In genomic region chr11:8793114-8793777, GRCh38 we compare ENCODE assay signal across 1 cellular context.
TF ChIP-seq lines count a peak whose summit lies in the region.

No MANE protein-coding gene starts in this region.

TF ChIP-seq in WTC11, 78 proteins besides CTCF, POLR2A, EP300 and RAD21 (continued from another document):
- TF ChIP-seq, protein P1, sequence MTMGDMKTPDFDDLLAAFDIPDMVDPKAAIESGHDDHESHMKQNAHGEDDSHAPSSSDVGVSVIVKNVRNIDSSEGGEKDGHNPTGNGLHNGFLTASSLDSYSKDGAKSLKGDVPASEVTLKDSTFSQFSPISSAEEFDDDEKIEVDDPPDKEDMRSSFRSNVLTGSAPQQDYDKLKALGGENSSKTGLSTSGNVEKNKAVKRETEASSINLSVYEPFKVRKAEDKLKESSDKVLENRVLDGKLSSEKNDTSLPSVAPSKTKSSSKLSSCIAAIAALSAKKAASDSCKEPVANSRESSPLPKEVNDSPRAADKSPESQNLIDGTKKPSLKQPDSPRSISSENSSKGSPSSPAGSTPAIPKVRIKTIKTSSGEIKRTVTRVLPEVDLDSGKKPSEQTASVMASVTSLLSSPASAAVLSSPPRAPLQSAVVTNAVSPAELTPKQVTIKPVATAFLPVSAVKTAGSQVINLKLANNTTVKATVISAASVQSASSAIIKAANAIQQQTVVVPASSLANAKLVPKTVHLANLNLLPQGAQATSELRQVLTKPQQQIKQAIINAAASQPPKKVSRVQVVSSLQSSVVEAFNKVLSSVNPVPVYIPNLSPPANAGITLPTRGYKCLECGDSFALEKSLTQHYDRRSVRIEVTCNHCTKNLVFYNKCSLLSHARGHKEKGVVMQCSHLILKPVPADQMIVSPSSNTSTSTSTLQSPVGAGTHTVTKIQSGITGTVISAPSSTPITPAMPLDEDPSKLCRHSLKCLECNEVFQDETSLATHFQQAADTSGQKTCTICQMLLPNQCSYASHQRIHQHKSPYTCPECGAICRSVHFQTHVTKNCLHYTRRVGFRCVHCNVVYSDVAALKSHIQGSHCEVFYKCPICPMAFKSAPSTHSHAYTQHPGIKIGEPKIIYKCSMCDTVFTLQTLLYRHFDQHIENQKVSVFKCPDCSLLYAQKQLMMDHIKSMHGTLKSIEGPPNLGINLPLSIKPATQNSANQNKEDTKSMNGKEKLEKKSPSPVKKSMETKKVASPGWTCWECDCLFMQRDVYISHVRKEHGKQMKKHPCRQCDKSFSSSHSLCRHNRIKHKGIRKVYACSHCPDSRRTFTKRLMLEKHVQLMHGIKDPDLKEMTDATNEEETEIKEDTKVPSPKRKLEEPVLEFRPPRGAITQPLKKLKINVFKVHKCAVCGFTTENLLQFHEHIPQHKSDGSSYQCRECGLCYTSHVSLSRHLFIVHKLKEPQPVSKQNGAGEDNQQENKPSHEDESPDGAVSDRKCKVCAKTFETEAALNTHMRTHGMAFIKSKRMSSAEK (CRISPR knock-in tag; IDR thresholded peaks at IDR 0.05; ENCODE audit: borderline replicate concordance): no peak
- TF ChIP-seq ZBTB43 (CRISPR knock-in tag; IDR thresholded peaks at IDR 0.05) (no peak), TCF7 (CRISPR knock-in tag; IDR thresholded peaks at IDR 0.05; ENCODE audit: low read depth) (no peak), MYBL2 (CRISPR knock-in tag; IDR thresholded peaks at IDR 0.05) (no peak)
